1 cellular context compared by ENCODE assay signal in genomic region chr21:39066829-39067785, GRCh38.
TF ChIP-seq lines count a peak whose summit lies in the region.

No MANE protein-coding gene starts in this region.

TF ChIP-seq in IMR-90, 13 proteins besides CTCF, POLR2A, EP300 and RAD21 (continued from another document):
- TF ChIP-seq ELK1 (IDR thresholded peaks at IDR 0.05; ENCODE audit: borderline replicate concordance, low read depth, low read length) (no peak), USF2 (IDR thresholded peaks at IDR 0.05; ENCODE audit: low read depth, low read length) (no peak), CEBPB (IDR thresholded peaks at IDR 0.05; ENCODE audit: low read depth, low read length) (no peak), SMC3 (IDR thresholded peaks at IDR 0.05; ENCODE audit: low read depth, low read length) (no peak), NFE2L2 (IDR thresholded peaks at IDR 0.05; ENCODE audit: low read depth, low read length) (no peak), CHD1 (IDR thresholded peaks at IDR 0.05; ENCODE audit: low read depth, low read length) (no peak), RCOR1 (IDR thresholded peaks at IDR 0.05; ENCODE audit: insufficient replicate concordance, low read length) (no peak), MXI1 (IDR thresholded peaks at IDR 0.05; ENCODE audit: borderline replicate concordance, low read depth, low read length) (no peak), MAFK (IDR thresholded peaks at IDR 0.05; ENCODE audit: low read depth, low read length) (no peak)
